ENCODE assay signal across 2 cellular contexts in the genomic region with DNA sequence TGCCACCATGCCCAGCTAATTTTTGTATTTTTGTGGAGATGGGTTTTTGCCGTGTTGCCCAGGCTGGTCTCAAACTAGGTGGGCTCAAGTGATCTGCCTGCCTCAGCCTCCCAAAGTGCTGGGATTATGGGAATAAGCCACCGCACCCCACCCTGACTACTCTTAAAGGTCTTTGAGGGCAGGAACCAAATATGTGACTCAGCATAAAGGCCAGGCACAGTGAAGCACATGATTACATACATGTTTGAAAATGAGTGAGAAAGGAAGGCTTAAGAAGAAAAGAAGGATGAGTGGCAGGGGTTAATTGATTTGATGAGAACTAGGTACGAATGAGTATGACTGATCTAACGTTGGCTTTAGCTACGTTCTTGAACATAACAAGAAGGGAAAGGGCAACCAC.
TF ChIP-seq lines count a peak whose summit lies in the region.

No MANE protein-coding gene starts in this region.

TF ChIP-seq in HepG2, 621 proteins besides CTCF, POLR2A, EP300 and RAD21:
- TF ChIP-seq WIZ (CRISPR knock-in tag; IDR thresholded peaks at IDR 0.05) (no peak), ZNF737 (CRISPR knock-in tag; IDR thresholded peaks at IDR 0.05; ENCODE audit: borderline replicate concordance) (no peak), ZNF337 (CRISPR knock-in tag; IDR thresholded peaks at IDR 0.05; ENCODE audit: borderline replicate concordance, low read depth) (no peak), MAFK (conservative IDR thresholded peaks at IDR 0.05 in 1 of 2, IDR thresholded peaks at IDR 0.05 in 1 of 2; ENCODE audit: low read length in 2 of 2) (peak; percentile 56 to 64), MAFF (IDR thresholded peaks at IDR 0.05; ENCODE audit: low read depth, low read length) (peak; percentile 37), RFXANK (CRISPR knock-in tag; IDR thresholded peaks at IDR 0.05) (no peak), NFE2L2 (IDR thresholded peaks at IDR 0.05; ENCODE audit: low read length) (peak; percentile 52; the same call in 1 of the 2 replicates)

TF ChIP-seq in GM12878, 131 proteins besides CTCF, POLR2A, EP300 and RAD21:
- TF ChIP-seq CHD4 (IDR thresholded peaks at IDR 0.05) = no peak
- TF ChIP-seq, protein P1, sequence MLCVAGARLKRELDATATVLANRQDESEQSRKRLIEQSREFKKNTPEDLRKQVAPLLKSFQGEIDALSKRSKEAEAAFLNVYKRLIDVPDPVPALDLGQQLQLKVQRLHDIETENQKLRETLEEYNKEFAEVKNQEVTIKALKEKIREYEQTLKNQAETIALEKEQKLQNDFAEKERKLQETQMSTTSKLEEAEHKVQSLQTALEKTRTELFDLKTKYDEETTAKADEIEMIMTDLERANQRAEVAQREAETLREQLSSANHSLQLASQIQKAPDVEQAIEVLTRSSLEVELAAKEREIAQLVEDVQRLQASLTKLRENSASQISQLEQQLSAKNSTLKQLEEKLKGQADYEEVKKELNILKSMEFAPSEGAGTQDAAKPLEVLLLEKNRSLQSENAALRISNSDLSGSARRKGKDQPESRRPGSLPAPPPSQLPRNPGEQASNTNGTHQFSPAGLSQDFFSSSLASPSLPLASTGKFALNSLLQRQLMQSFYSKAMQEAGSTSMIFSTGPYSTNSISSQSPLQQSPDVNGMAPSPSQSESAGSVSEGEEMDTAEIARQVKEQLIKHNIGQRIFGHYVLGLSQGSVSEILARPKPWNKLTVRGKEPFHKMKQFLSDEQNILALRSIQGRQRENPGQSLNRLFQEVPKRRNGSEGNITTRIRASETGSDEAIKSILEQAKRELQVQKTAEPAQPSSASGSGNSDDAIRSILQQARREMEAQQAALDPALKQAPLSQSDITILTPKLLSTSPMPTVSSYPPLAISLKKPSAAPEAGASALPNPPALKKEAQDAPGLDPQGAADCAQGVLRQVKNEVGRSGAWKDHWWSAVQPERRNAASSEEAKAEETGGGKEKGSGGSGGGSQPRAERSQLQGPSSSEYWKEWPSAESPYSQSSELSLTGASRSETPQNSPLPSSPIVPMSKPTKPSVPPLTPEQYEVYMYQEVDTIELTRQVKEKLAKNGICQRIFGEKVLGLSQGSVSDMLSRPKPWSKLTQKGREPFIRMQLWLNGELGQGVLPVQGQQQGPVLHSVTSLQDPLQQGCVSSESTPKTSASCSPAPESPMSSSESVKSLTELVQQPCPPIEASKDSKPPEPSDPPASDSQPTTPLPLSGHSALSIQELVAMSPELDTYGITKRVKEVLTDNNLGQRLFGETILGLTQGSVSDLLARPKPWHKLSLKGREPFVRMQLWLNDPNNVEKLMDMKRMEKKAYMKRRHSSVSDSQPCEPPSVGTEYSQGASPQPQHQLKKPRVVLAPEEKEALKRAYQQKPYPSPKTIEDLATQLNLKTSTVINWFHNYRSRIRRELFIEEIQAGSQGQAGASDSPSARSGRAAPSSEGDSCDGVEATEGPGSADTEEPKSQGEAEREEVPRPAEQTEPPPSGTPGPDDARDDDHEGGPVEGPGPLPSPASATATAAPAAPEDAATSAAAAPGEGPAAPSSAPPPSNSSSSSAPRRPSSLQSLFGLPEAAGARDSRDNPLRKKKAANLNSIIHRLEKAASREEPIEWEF (IDR thresholded peaks at IDR 0.05; ENCODE audit: insufficient replicate concordance, low read depth, low read length) = no peak
- TF ChIP-seq IKZF2 (IDR thresholded peaks at IDR 0.05) = no peak
- TF ChIP-seq, protein P2, sequence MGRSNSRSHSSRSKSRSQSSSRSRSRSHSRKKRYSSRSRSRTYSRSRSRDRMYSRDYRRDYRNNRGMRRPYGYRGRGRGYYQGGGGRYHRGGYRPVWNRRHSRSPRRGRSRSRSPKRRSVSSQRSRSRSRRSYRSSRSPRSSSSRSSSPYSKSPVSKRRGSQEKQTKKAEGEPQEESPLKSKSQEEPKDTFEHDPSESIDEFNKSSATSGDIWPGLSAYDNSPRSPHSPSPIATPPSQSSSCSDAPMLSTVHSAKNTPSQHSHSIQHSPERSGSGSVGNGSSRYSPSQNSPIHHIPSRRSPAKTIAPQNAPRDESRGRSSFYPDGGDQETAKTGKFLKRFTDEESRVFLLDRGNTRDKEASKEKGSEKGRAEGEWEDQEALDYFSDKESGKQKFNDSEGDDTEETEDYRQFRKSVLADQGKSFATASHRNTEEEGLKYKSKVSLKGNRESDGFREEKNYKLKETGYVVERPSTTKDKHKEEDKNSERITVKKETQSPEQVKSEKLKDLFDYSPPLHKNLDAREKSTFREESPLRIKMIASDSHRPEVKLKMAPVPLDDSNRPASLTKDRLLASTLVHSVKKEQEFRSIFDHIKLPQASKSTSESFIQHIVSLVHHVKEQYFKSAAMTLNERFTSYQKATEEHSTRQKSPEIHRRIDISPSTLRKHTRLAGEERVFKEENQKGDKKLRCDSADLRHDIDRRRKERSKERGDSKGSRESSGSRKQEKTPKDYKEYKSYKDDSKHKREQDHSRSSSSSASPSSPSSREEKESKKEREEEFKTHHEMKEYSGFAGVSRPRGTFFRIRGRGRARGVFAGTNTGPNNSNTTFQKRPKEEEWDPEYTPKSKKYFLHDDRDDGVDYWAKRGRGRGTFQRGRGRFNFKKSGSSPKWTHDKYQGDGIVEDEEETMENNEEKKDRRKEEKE (IDR thresholded peaks at IDR 0.05) = no peak
- no peak for TF ChIP-seq BMI1 (IDR thresholded peaks at IDR 0.05; ENCODE audit: borderline replicate concordance)
- TF ChIP-seq HDGF (IDR thresholded peaks at IDR 0.05) = no peak
- TF ChIP-seq, protein P3, sequence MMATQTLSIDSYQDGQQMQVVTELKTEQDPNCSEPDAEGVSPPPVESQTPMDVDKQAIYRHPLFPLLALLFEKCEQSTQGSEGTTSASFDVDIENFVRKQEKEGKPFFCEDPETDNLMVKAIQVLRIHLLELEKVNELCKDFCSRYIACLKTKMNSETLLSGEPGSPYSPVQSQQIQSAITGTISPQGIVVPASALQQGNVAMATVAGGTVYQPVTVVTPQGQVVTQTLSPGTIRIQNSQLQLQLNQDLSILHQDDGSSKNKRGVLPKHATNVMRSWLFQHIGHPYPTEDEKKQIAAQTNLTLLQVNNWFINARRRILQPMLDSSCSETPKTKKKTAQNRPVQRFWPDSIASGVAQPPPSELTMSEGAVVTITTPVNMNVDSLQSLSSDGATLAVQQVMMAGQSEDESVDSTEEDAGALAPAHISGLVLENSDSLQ (IDR thresholded peaks at IDR 0.05) = peak; percentile 8; the same call in 1 of the 2 replicates
